Comparison of ENCODE assay signal across 2 cellular contexts in genomic region chr5:132010645-132011560, GRCh38.
TF ChIP-seq lines count a peak whose summit lies in the region.

No MANE protein-coding gene starts in this region.

TF ChIP-seq in H1, 55 proteins besides CTCF, POLR2A, EP300 and RAD21:
- TF ChIP-seq SP1 (IDR thresholded peaks at IDR 0.05; ENCODE audit: low read depth, low read length) (no peak), BACH1 (IDR thresholded peaks at IDR 0.05; ENCODE audit: low read length) (no peak), EGR1 (IDR thresholded peaks at IDR 0.05; ENCODE audit: borderline replicate concordance, low read depth, low read length) (0 out of 2 replicates have a peak, but pooled peaks have one; percentile 50), ASH2L (IDR thresholded peaks at IDR 0.05; ENCODE audit: low read length) (peak; percentile 12), SIX5 (IDR thresholded peaks at IDR 0.05; ENCODE audit: low read depth, low read length) (no peak), SIN3A (conservative IDR thresholded peaks at IDR 0.05 in 1 of 2, IDR thresholded peaks at IDR 0.05 in 1 of 2; ENCODE audit: low read depth in 1 of 2, low read length in 2 of 2) (0 out of 4 replicates have a peak, but pooled peaks of 1 of the 2 experiments have one; percentile 35), KDM4A (IDR thresholded peaks at IDR 0.05; ENCODE audit: low read depth, low read length, severe bottlenecking) (peak; percentile 88)

TF ChIP-seq in neural cell, 6 proteins besides CTCF, POLR2A, EP300 and RAD21:
- TF ChIP-seq SMC3 (conservative IDR thresholded peaks at IDR 0.05; ENCODE audit: poor library complexity) (no peak), EZH2 (IDR thresholded peaks at IDR 0.05; ENCODE audit: borderline replicate concordance, insufficient read depth, low read length, poor library complexity, severe bottlenecking) (no peak), REST (IDR thresholded peaks at IDR 0.05; ENCODE audit: borderline replicate concordance) (no peak), MXI1 (conservative IDR thresholded peaks at IDR 0.05; ENCODE audit: poor library complexity, severe bottlenecking) (no peak), TAF1 (IDR thresholded peaks at IDR 0.05; ENCODE audit: low read depth) (no peak), POLR2AphosphoS5 (IDR thresholded peaks at IDR 0.05) (no peak)
